In genomic region chr19:46944918-46945628, GRCh38 we compare ENCODE assay signal across 9 cellular contexts.
DNase-seq lines count a peak whose midpoint lies in the region; ATAC-seq and TF ChIP-seq lines count a peak whose summit lies in the region.
"Had no signal": no experiment of that assay in that cellular context is flagged by ENCODE, and none has a peak within 500 bp of the region (broad histone marks: within the 10 kb centered on the region; RNA-seq: fewer than 3 reads in every experiment).

No MANE protein-coding gene starts in this region.

- H3K27ac Mint-ChIP-seq in activated naive CD8-positive, alpha-beta T cell treated with anti-CD3 and anti-CD28 coated beads, Interleukin-2, amount 10 ng/mL, durations not matched to agents 7 days and 5 days, result no peak overlapping the region
- H3K27ac Mint-ChIP-seq in activated naive CD8-positive, alpha-beta T cell treated with anti-CD3 and anti-CD28 coated beads for 36 hours, result no peak overlapping the region
- peak overlapping the region; percentile 78 for H3K27ac Mint-ChIP-seq in mesothelial cell of epicardium

- H3K9me3 ChIP-seq in vagina, result no peaks in the 10 kb centered on the region

- TF ChIP-seq CTCF in dorsolateral prefrontal cortex (IDR thresholded peaks at IDR 0.05 in 54 of 56, conservative IDR thresholded peaks at IDR 0.05 in 2 of 56; ENCODE audit: low read depth in 1 of 56, partially characterized antibody in 56 of 56) (peak in 1 of 56 donors; percentile 14), mesothelial cell of epicardium (IDR thresholded peaks at IDR 0.05; ENCODE audit: unreplicated experiment) (no peak), vagina (IDR thresholded peaks at IDR 0.05) (no peak)

- H3K4me1 Mint-ChIP-seq in activated naive CD8-positive, alpha-beta T cell treated with anti-CD3 and anti-CD28 coated beads, Interleukin-2, amount 10 ng/mL, durations not matched to agents 7 days and 5 days, result peaks cover 3% of the 10 kb centered on the region
- H3K4me1 Mint-ChIP-seq in activated naive CD8-positive, alpha-beta T cell treated with anti-CD3 and anti-CD28 coated beads for 36 hours, result peaks cover 4% of the 10 kb centered on the region
- peaks cover 27% of the 10 kb centered on the region for H3K4me1 Mint-ChIP-seq in mesothelial cell of epicardium

- H3K4me3 ChIP-seq in dorsolateral prefrontal cortex, result peak overlapping the region in 55 of 59 donors; percentile 0 to 60 (median 36)
- no peak overlapping the region for H3K4me3 ChIP-seq in vagina

- TF ChIP-seq POLR2A in vagina (IDR thresholded peaks at IDR 0.05), result no peak

- H3K36me3 ChIP-seq in vagina, result no peaks in the 10 kb centered on the region

- POLR2A ChIA-PET in activated naive CD8-positive, alpha-beta T cell treated with anti-CD3 and anti-CD28 coated beads, Interleukin-2, amount 10 ng/mL, durations not matched to agents 7 days and 5 days (lab: Charles Lee), result interaction anchor here (0.6 to 1.3 kb wide), 2 partner anchors 10 to 35 kb away, joined by 3 read pairs; no protein-coding TSS in a partner anchor

- H3K27me3 Mint-ChIP-seq in activated naive CD8-positive, alpha-beta T cell treated with anti-CD3 and anti-CD28 coated beads, Interleukin-2, amount 10 ng/mL, durations not matched to agents 7 days and 5 days, result no peaks in the 10 kb centered on the region
- H3K27me3 Mint-ChIP-seq in activated naive CD8-positive, alpha-beta T cell treated with anti-CD3 and anti-CD28 coated beads for 36 hours, result no peaks in the 10 kb centered on the region
- H3K27me3 Mint-ChIP-seq in mesothelial cell of epicardium (ENCODE audit: low read depth), result no peaks in the 10 kb centered on the region

- peak overlapping the region; percentile 19 to 91 (median 81) for H3K27ac ChIP-seq in dorsolateral prefrontal cortex
- peak overlapping the region; percentile 75 for H3K27ac ChIP-seq in vagina
- H3K27ac ChIP-seq: C4-2B had no signal

- H3K4me3 Mint-ChIP-seq in activated naive CD8-positive, alpha-beta T cell treated with anti-CD3 and anti-CD28 coated beads, Interleukin-2, amount 10 ng/mL, durations not matched to agents 7 days and 5 days, result no peak overlapping the region
- no peak overlapping the region for H3K4me3 Mint-ChIP-seq in activated naive CD8-positive, alpha-beta T cell treated with anti-CD3 and anti-CD28 coated beads for 36 hours
- H3K4me3 Mint-ChIP-seq in mesothelial cell of epicardium, result no peak overlapping the region

- intact Hi-C loops in dorsolateral prefrontal cortex (cut with DNase I) (no loop called here), vagina (cut with DNase I) (no loop called here)

- ATAC-seq in activated naive CD8-positive, alpha-beta T cell treated with anti-CD3 and anti-CD28 coated beads, Interleukin-2, amount 10 ng/mL, durations not matched to agents 7 days and 5 days (ENCODE audit: low read depth), result peak; percentile 26
- ATAC-seq in GM18870 (IDR thresholded peaks at IDR 0.05; ENCODE audit: unreplicated experiment) (no peak), HG03469 (IDR thresholded peaks at IDR 0.05; ENCODE audit: unreplicated experiment) (no peak)

- H3K9me3 Mint-ChIP-seq in activated naive CD8-positive, alpha-beta T cell treated with anti-CD3 and anti-CD28 coated beads, Interleukin-2, amount 10 ng/mL, durations not matched to agents 7 days and 5 days, result no peaks in the 10 kb centered on the region
- no peaks in the 10 kb centered on the region for H3K9me3 Mint-ChIP-seq in activated naive CD8-positive, alpha-beta T cell treated with anti-CD3 and anti-CD28 coated beads for 36 hours
- H3K9me3 Mint-ChIP-seq in mesothelial cell of epicardium, result no peaks in the 10 kb centered on the region

- no peak for DNase-seq in activated naive CD8-positive, alpha-beta T cell treated with anti-CD3 and anti-CD28 coated beads, Interleukin-2, amount 10 ng/mL, durations not matched to agents 7 days and 5 days
- DNase-seq in activated naive CD8-positive, alpha-beta T cell treated with anti-CD3 and anti-CD28 coated beads for 36 hours, result no peak
- DNase-seq in dorsolateral prefrontal cortex, result peak; percentile 18 to 81 (median 76)
- DNase-seq in mesothelial cell of epicardium (ENCODE audit: low spot score in 2 of 2, unreplicated experiment in 2 of 2), result peak in 1 of 2 experiments; percentile 23
- no peak for DNase-seq in vagina (ENCODE audit: extremely low spot score in 2 of 2)
- no peak for DNase-seq in AML-193 (lab: John Stamatoyannopoulos, UW)

- peaks cover 51% of the 10 kb centered on the region for H3K4me1 ChIP-seq in vagina

- H3K27me3 ChIP-seq in dorsolateral prefrontal cortex, result no peaks in the 10 kb centered on the region
- H3K27me3 ChIP-seq in vagina, result no peaks in the 10 kb centered on the region

- H3K36me3 Mint-ChIP-seq in activated naive CD8-positive, alpha-beta T cell treated with anti-CD3 and anti-CD28 coated beads, Interleukin-2, amount 10 ng/mL, durations not matched to agents 7 days and 5 days, result peaks cover 11% of the 10 kb centered on the region
- peaks cover 3% of the 10 kb centered on the region for H3K36me3 Mint-ChIP-seq in activated naive CD8-positive, alpha-beta T cell treated with anti-CD3 and anti-CD28 coated beads for 36 hours
- H3K36me3 Mint-ChIP-seq in mesothelial cell of epicardium, result peaks cover 11% of the 10 kb centered on the region

Comparison
In these comparisons a context has a peak if more than half of its experiments do, and no peak if none do; other contexts are left out.
1. DNase-seq: peak in dorsolateral prefrontal cortex (10 of 10); none in activated naive CD8-positive, alpha-beta T cell treated with anti-CD3 and anti-CD28 coated beads, Interleukin-2, amount 10 ng/mL, durations not matched to agents 7 days and 5 days (single experiment), activated naive CD8-positive, alpha-beta T cell treated with anti-CD3 and anti-CD28 coated beads for 36 hours (single experiment), vagina (0 of 2) and AML-193 (0 of 2).
2. H3K4me3 ChIP-seq: peak in dorsolateral prefrontal cortex (55 of 59); none in vagina (0 of 2).